Comparison of ENCODE assay signal across 7 cellular contexts in the genomic region with DNA sequence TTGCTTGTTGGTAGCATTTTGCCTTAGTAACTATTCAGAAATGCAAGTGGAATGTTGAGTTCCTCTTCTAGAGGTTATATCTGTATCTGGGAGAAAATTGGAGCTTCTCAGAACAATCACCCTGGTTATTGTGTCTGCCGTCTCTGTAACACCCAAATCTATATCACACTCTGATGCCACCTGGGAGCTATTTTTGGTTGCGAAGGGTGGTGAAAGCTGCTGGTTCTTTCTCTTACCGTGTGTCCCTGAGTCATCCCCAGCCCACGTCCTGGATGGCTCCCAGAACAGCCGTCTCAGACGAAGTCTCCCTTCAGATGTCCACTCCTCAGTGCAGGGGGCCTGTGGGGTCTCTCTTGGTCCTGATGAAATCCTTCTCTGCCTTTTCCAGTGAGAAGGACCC.
DNase-seq lines count a peak whose midpoint lies in the region; FAIRE-seq and TF ChIP-seq lines count a peak whose summit lies in the region.

No MANE protein-coding gene starts in this region.

- H3K27me3 Mint-ChIP-seq in MCF 10A (ENCODE audit: insufficient read depth, unreplicated experiment), result no peaks in the 10 kb centered on the region

- H4K20me1 ChIP-seq in KMS-11 (ENCODE audit: insufficient read depth), result no peaks in the 10 kb centered on the region

- no peak overlapping the region for H3K9ac ChIP-seq in KMS-11
- H3K9ac ChIP-seq in kidney (ENCODE audit: low read length in 2 of 2), result peak overlapping the region in 1 of 2 donors; percentile 59
- no peak overlapping the region for H3K9ac ChIP-seq in neuronal stem cell (ENCODE audit: low read depth, low read length, poor library complexity)

- no peak overlapping the region for H2BK120ac ChIP-seq in neuronal stem cell (ENCODE audit: low read depth, low read length)

- H3K27ac ChIP-seq in KMS-11, result peak overlapping the region; percentile 20; the same call in 1 of the 2 replicates
- peak overlapping the region; percentile 20 to 54 for H3K27ac ChIP-seq in kidney (ENCODE audit: low read depth in 2 of 2, low read length in 2 of 2)
- H3K27ac ChIP-seq in A673 (ENCODE audit: low read depth, low read length, poor library complexity, severe bottlenecking), result no peak overlapping the region
- H3K27ac ChIP-seq in neuronal stem cell (replicated peaks; ENCODE audit: low read length), result no peak overlapping the region

- no peak overlapping the region for H3K4ac ChIP-seq in neuronal stem cell (ENCODE audit: low read length)

- no peak for FAIRE-seq in kidney (lab: Jason Lieb, UNC)

- H3K4me1 ChIP-seq in KMS-11 (ENCODE audit: low read depth, poor library complexity, severe bottlenecking), result peaks cover 37% of the 10 kb centered on the region
- H3K4me1 ChIP-seq in kidney (ENCODE audit: control insufficient read depth in 1 of 2, insufficient read depth in 1 of 2, low read depth in 1 of 2, low read length in 2 of 2), result peaks cover 13 to 36% of the 10 kb centered on the region in 2 donors
- H3K4me1 ChIP-seq in A673 (ENCODE audit: insufficient read depth, low read length, poor library complexity, severe bottlenecking), result peaks cover 19% of the 10 kb centered on the region
- H3K4me1 ChIP-seq in neuronal stem cell (ENCODE audit: control insufficient read depth in 2 of 2, insufficient read depth in 1 of 2, low read depth in 1 of 2, low read length in 2 of 2), result peaks cover 12 to 35% of the 10 kb centered on the region in 2 donors

- H3K36me3 ChIP-seq in KMS-11 (ENCODE audit: insufficient read depth) (no peaks in the 10 kb centered on the region), kidney (ENCODE audit: control insufficient read depth in 1 of 2, insufficient read depth in 2 of 2, low read length in 2 of 2) (no peaks in the 10 kb centered on the region), A673 (ENCODE audit: insufficient read depth, low read length, poor library complexity, severe bottlenecking) (no peaks in the 10 kb centered on the region), neuronal stem cell (replicated peaks in 1 of 2; ENCODE audit: control insufficient read depth in 2 of 2, insufficient read depth in 2 of 2, low read length in 2 of 2) (peaks cover 0 to 15% of the 10 kb centered on the region in 2 donors)

- H3K4me3 ChIP-seq in KMS-11 (IDR thresholded peaks at IDR 0.05; ENCODE audit: insufficient read depth, low read depth, low read length), result no peak overlapping the region
- H3K4me3 ChIP-seq in kidney (ENCODE audit: low read length in 2 of 2), result peak overlapping the region in 1 of 2 donors; percentile 35
- no peak overlapping the region for H3K4me3 ChIP-seq in A673 (ENCODE audit: low read depth, low read length, poor library complexity, severe bottlenecking)
- no peak overlapping the region for H3K4me3 ChIP-seq in neuronal stem cell (ENCODE audit: low read length in 2 of 2)

- peaks cover 4% of the 10 kb centered on the region for H3K79me1 ChIP-seq in neuronal stem cell (ENCODE audit: low read depth, low read length)

- peak overlapping the region; percentile 46 for H3K27ac Mint-ChIP-seq in MCF 10A (ENCODE audit: low read depth, unreplicated experiment)

- BruUV-seq in MCF 10A (replicated peaks; lab: Mats Ljungman, UMichigan) (no TSS peak), A673 (replicated peaks; lab: Mats Ljungman, UMichigan) (no TSS peak)

- H3K18ac ChIP-seq in neuronal stem cell (ENCODE audit: low read length), result no peak overlapping the region

- H3K14ac ChIP-seq in neuronal stem cell (ENCODE audit: low read length), result no peak overlapping the region

- H3K9me3 Mint-ChIP-seq in MCF 10A (ENCODE audit: unreplicated experiment), result no peaks in the 10 kb centered on the region

- peak overlapping the region; percentile 72 for H3K4me2 ChIP-seq in KMS-11
- H3K4me2 ChIP-seq in neuronal stem cell (ENCODE audit: insufficient read depth, low read length, poor library complexity, severe bottlenecking), result no peak overlapping the region

- no peak overlapping the region for H4K91ac ChIP-seq in neuronal stem cell (ENCODE audit: low read depth, low read length, poor library complexity)

- H2BK15ac ChIP-seq in neuronal stem cell (ENCODE audit: low read length), result no peak overlapping the region

- no peak overlapping the region for H2BK12ac ChIP-seq in neuronal stem cell (ENCODE audit: low read length)

- no peaks in the 10 kb centered on the region for H3K79me2 ChIP-seq in KMS-11 (ENCODE audit: insufficient read depth, low read depth)

- H3K4me1 Mint-ChIP-seq in MCF 10A (ENCODE audit: insufficient read depth, unreplicated experiment), result peaks cover 33% of the 10 kb centered on the region

- H3K9me3 ChIP-seq in kidney (ENCODE audit: control insufficient read depth in 1 of 2, low read length in 2 of 2), result no peaks in the 10 kb centered on the region
- H3K9me3 ChIP-seq in A673 (ENCODE audit: low read depth, low read length, poor library complexity, severe bottlenecking), result no peaks in the 10 kb centered on the region
- no peaks in the 10 kb centered on the region for H3K9me3 ChIP-seq in neuronal stem cell (replicated peaks in 1 of 2; ENCODE audit: control insufficient read depth in 2 of 2, insufficient read depth in 1 of 2, low read depth in 1 of 2, low read length in 2 of 2)

- H3K4me3 Mint-ChIP-seq in MCF 10A (ENCODE audit: unreplicated experiment), result peak overlapping the region; percentile 12

- no CpG with 5 or more reads among the region's 6 CpGs for WGBS in neuronal stem cell (ENCODE audit: extremely low coverage in 2 of 2, insufficient read length in 2 of 2, insufficient replicate concordance in 1 of 2), 2 donors

- H2AFZ ChIP-seq in KMS-11 (ENCODE audit: low read depth), result no peak overlapping the region
- no peak overlapping the region for H2AFZ ChIP-seq in neuronal stem cell (ENCODE audit: low read length)

- H3K36me3 Mint-ChIP-seq in MCF 10A (ENCODE audit: insufficient read depth, unreplicated experiment), result peaks cover 6% of the 10 kb centered on the region

- peak; percentile 74 for DNase-seq in MCF 10A (ENCODE audit: unreplicated experiment)
- DNase-seq in kidney, result no peak
- DNase-seq in superior temporal gyrus (ENCODE audit: extremely low spot score), result peak; percentile 62
- DNase-seq in A673 (ENCODE audit: low spot score), result no peak
- DNase-seq in NCI-H510A (lab: John Stamatoyannopoulos, UW), result no peak
- DNase-seq in neuronal stem cell (ENCODE audit: low spot score), result no peak

- no peak overlapping the region for H3K23ac ChIP-seq in neuronal stem cell (ENCODE audit: low read depth, low read length, poor library complexity)

- POLR2A ChIA-PET in MCF 10A (lab: Yijun Ruan, JAX), result interaction anchor here (0.6 to 3.2 kb wide), 8 partner anchors 8 to 94 kb away, joined by 3 to 23 read pairs (median 4); a partner anchor contains a TSS
- POLR2A ChIA-PET in A673 (lab: Charles Lee; ENCODE audit: low non-redundant PET), result no interaction called here

- H4K8ac ChIP-seq in neuronal stem cell (ENCODE audit: low read depth, low read length), result no peak overlapping the region

- CTCF ChIA-PET in MCF 10A (lab: Yijun Ruan, JAX), result interaction anchor here (0.7 to 0.8 kb wide), 2 partner anchors 62 to 93 kb away, joined by 3 read pairs; no protein-coding TSS in a partner anchor
- CTCF ChIA-PET in A673 (lab: Charles Lee), result no interaction called here

- no peak overlapping the region for H2BK5ac ChIP-seq in neuronal stem cell (ENCODE audit: low read length)

- TF ChIP-seq CTCF in KMS-11 (conservative IDR thresholded peaks at IDR 0.05; ENCODE audit: low read depth, low read length) (no peak), MCF 10A (IDR thresholded peaks at IDR 0.05; ENCODE audit: unreplicated experiment) (no peak), kidney (IDR thresholded peaks at IDR 0.05; ENCODE audit: borderline replicate concordance, extremely low read depth, insufficient read depth) (no peak), A673 (conservative IDR thresholded peaks at IDR 0.05; ENCODE audit: low read depth, low read length) (no peak)

- intact Hi-C loops in MCF 10A (cut with micrococcal nuclease), result no loop called here
- intact Hi-C loops in kidney (cut with DNase I), result no loop called here
- intact Hi-C loops in A673 (cut with micrococcal nuclease; ENCODE audit: unreplicated experiment), result no loop called here

- no peak overlapping the region for H2AK5ac ChIP-seq in neuronal stem cell (ENCODE audit: low read depth, low read length)

- H3K27me3 ChIP-seq in KMS-11 (ENCODE audit: insufficient read depth, low read depth) (no peaks in the 10 kb centered on the region), A673 (replicated peaks; ENCODE audit: insufficient read depth, low read depth, low read length, poor library complexity) (no peaks in the 10 kb centered on the region), neuronal stem cell (ENCODE audit: control insufficient read depth in 3 of 3, insufficient read depth in 3 of 3, low read depth in 1 of 3, low read length in 3 of 3) (no peaks in the 10 kb centered on the region)

Comparison
In these comparisons a context has a peak if more than half of its experiments do, and no peak if none do; other contexts are left out.
1. H3K27ac ChIP-seq: peak in KMS-11 (single experiment) and kidney (2 of 2); none in A673 (single experiment) and neuronal stem cell (single experiment).
2. DNase-seq: peak in MCF 10A (single experiment) and superior temporal gyrus (single experiment); none in kidney (single experiment), A673 (single experiment), NCI-H510A (single experiment) and neuronal stem cell (single experiment).